Comparison of ENCODE assay signal across 27 cellular contexts in genomic region chr12:38977132-38977531, GRCh38.
"Had no signal": no experiment of that assay in that cellular context is flagged by ENCODE, and none has a peak within 500 bp of the region (broad histone marks: within the 10 kb centered on the region; RNA-seq: fewer than 3 reads in every experiment).

No MANE protein-coding gene starts in this region.

- H3K4me3 ChIP-seq: stomach, suprapubic skin, testis, thoracic aorta, thyroid gland, tibial artery, tibial nerve, transverse colon, upper lobe of left lung, upper lobe of right lung, uterus, vagina had no signal

- H3K27ac ChIP-seq: stomach, suprapubic skin, testis, thoracic aorta, thyroid gland, tibial artery, tibial nerve, transverse colon, upper lobe of left lung, upper lobe of right lung, uterus, vagina had no signal

- H3K4me1 ChIP-seq: stomach, suprapubic skin, testis, thyroid gland, tibial artery, tibial nerve, transverse colon, upper lobe of left lung, upper lobe of right lung, uterus, vagina had no signal

- FAIRE-seq: urothelium cell line had no signal

- H3K27me3 ChIP-seq: stomach, suprapubic skin, testis, thyroid gland, tibial artery, tibial nerve, transverse colon, upper lobe of left lung, upper lobe of right lung, uterus, vagina had no signal

- ATAC-seq: stimulated activated effector memory CD8-positive, alpha-beta T cell treated with anti-CD3 and anti-CD28 coated beads, Interleukin-12 subunit alpha, Interleukin-12 subunit beta, amount 100 ng/mL, for 72 hours; stimulated activated memory B cell treated with anti-CD40 and anti-IgM and Interleukin-4, amounts not matched to agents 10 μg/mL and 1 μg/mL and 100 μg/mL, for 72 hours; stimulated activated naive B cell treated with anti-CD40 and anti-IgM and Interleukin-4, amounts not matched to agents 10 μg/mL and 1 μg/mL and 100 μg/mL, for 72 hours; stimulated activated naive CD8-positive, alpha-beta T cell treated with anti-CD3 and anti-CD28 coated beads, Interleukin-15, amount 100 ng/mL, for 72 hours; stimulated activated naive CD8-positive, alpha-beta T cell treated with anti-CD3 and anti-CD28 coated beads, Interleukin-15, Interleukin-2, amounts not matched to agents 100 U/mL and 50 U/mL, for 24 hours; upper lobe of right lung had no signal

- H3K36me3 ChIP-seq: stomach, suprapubic skin, thoracic aorta, thyroid gland, tibial artery, tibial nerve, transverse colon, upper lobe of left lung, upper lobe of right lung, uterus, vagina had no signal

- H3K9me3 ChIP-seq: suprapubic skin, testis, thoracic aorta, thyroid gland, tibial artery, tibial nerve, transverse colon, upper lobe of left lung, upper lobe of right lung, uterus, vagina had no signal

- DNase-seq: stimulated activated CD4-positive, alpha-beta T cell treated with anti-CD3 and anti-CD28 coated beads, Interleukin-2, amount 100 ng/mL, for 48 hours; stimulated activated CD4-positive, alpha-beta T cell treated with anti-CD3 and anti-CD28 coated beads, Interleukin-4, amount 100 ng/mL, for 1 hour; stimulated activated CD4-positive, alpha-beta T cell treated with anti-CD3 and anti-CD28 coated beads, Interleukin-4, amount 100 ng/mL, for 24 hours; stimulated activated CD4-positive, alpha-beta T cell treated with anti-CD3 and anti-CD28 coated beads, Interleukin-4, amount 100 ng/mL, for 4 hours; stimulated activated CD8-positive, alpha-beta memory T cell treated with anti-CD3 and anti-CD28 coated beads, Interleukin-4, amount 100 ng/mL, for 48 hours; stimulated activated naive B cell treated with anti-CD40 and anti-IgM and Interleukin-4, amounts not matched to agents 10 μg/mL and 1 μg/mL and 100 μg/mL, for 72 hours; stimulated activated naive CD4-positive, alpha-beta T cell; stimulated activated naive CD4-positive, alpha-beta T cell treated with Interleukin-2 at 50 U/mL for 16 hours; stimulated activated naive CD8-positive, alpha-beta T cell treated with anti-CD3 and anti-CD28 coated beads, Interleukin-15, amount 100 ng/mL, for 72 hours; stimulated activated naive CD8-positive, alpha-beta T cell treated with anti-CD3 and anti-CD28 coated beads, Interleukin-15, Interleukin-2, amounts not matched to agents 100 U/mL and 50 U/mL, for 24 hours; stomach; substantia nigra; testis; thyroid gland; tibial artery; transverse colon; trophoblast cell; upper lobe of left lung; upper lobe of right lung; uterus had no signal
